Comparison of ENCODE assay signal across 18 cellular contexts in genomic region chr13:92900455-92900854, GRCh38.
"Had no signal": no experiment of that assay in that cellular context is flagged by ENCODE, and none has a peak within 500 bp of the region (broad histone marks: within the 10 kb centered on the region; RNA-seq: fewer than 3 reads in every experiment).

No MANE protein-coding gene starts in this region.

- DNase-seq: activated B cell treated with CpG ODN at 0.5 μM for 24 hours; activated CD4-positive, alpha-beta memory T cell treated with anti-CD3 and anti-CD28 coated beads for 36 hours; activated CD4-positive, alpha-beta T cell treated with anti-CD3 and anti-CD28 coated beads, Interleukin-2, amount 10 ng/mL, durations not matched to agents 7 days and 5 days; activated naive CD4-positive, alpha-beta T cell treated with anti-CD3 and anti-CD28 coated beads, Interleukin-2, amount 50 U/mL, for 16 hours; activated naive CD8-positive, alpha-beta T cell treated with anti-CD3 and anti-CD28 coated beads, Interleukin-2, amount 10 ng/mL, durations not matched to agents 7 days and 5 days; adrenal gland; brain microvascular endothelial cell; NCI-H1105 treated with DMSO at 0.1 percent for 48 hours; NCI-H1436 treated with DMSO at 0.1 percent for 48 hours; NCI-H187; NCI-H2081; NCI-H524; PC-3; T-helper 17 cell; T-helper 9 cell had no signal

- H3K4me1 ChIP-seq: adrenal gland, ascending aorta, SJSA1 had no signal

- H3K4me3 Mint-ChIP-seq: activated B cell treated with CpG ODN at 0.5 μM for 24 hours; activated CD4-positive, alpha-beta memory T cell treated with anti-CD3 and anti-CD28 coated beads for 36 hours; activated CD4-positive, alpha-beta T cell treated with anti-CD3 and anti-CD28 coated beads, Interleukin-2, amount 10 ng/mL, durations not matched to agents 7 days and 5 days; activated naive CD8-positive, alpha-beta T cell treated with anti-CD3 and anti-CD28 coated beads, Interleukin-2, amount 10 ng/mL, durations not matched to agents 7 days and 5 days; T-helper 17 cell had no signal

- H3K27ac Mint-ChIP-seq: activated B cell treated with CpG ODN at 0.5 μM for 24 hours; activated CD4-positive, alpha-beta memory T cell treated with anti-CD3 and anti-CD28 coated beads for 36 hours; activated CD4-positive, alpha-beta T cell treated with anti-CD3 and anti-CD28 coated beads, Interleukin-2, amount 10 ng/mL, durations not matched to agents 7 days and 5 days; activated naive CD8-positive, alpha-beta T cell treated with anti-CD3 and anti-CD28 coated beads, Interleukin-2, amount 10 ng/mL, durations not matched to agents 7 days and 5 days; T-helper 17 cell had no signal

- H3K27me3 Mint-ChIP-seq: activated B cell treated with CpG ODN at 0.5 μM for 24 hours; activated CD4-positive, alpha-beta memory T cell treated with anti-CD3 and anti-CD28 coated beads for 36 hours; activated CD4-positive, alpha-beta T cell treated with anti-CD3 and anti-CD28 coated beads, Interleukin-2, amount 10 ng/mL, durations not matched to agents 7 days and 5 days; activated naive CD8-positive, alpha-beta T cell treated with anti-CD3 and anti-CD28 coated beads, Interleukin-2, amount 10 ng/mL, durations not matched to agents 7 days and 5 days; T-helper 17 cell had no signal

- ATAC-seq: PC-3, T-helper 17 cell had no signal

- H3K9me3 ChIP-seq: adrenal gland, SJSA1 had no signal

- H3K27me3 ChIP-seq: adrenal gland, ascending aorta, brain microvascular endothelial cell, cardiac muscle cell, SJSA1 had no signal

- H3K36me3 ChIP-seq: adrenal gland, ascending aorta, brain microvascular endothelial cell, cardiac muscle cell, SJSA1 had no signal

- H3K4me1 Mint-ChIP-seq: activated B cell treated with CpG ODN at 0.5 μM for 24 hours; activated CD4-positive, alpha-beta T cell treated with anti-CD3 and anti-CD28 coated beads, Interleukin-2, amount 10 ng/mL, durations not matched to agents 7 days and 5 days; activated naive CD8-positive, alpha-beta T cell treated with anti-CD3 and anti-CD28 coated beads, Interleukin-2, amount 10 ng/mL, durations not matched to agents 7 days and 5 days; T-helper 17 cell had no signal

- H3K27ac ChIP-seq: adrenal gland, ascending aorta, brain microvascular endothelial cell, cardiac muscle cell, SJSA1 had no signal

- H3K4me3 ChIP-seq: adrenal gland, ascending aorta, cardiac muscle cell, SJSA1 had no signal

- H3K36me3 Mint-ChIP-seq: activated CD4-positive, alpha-beta memory T cell treated with anti-CD3 and anti-CD28 coated beads for 36 hours; activated naive CD8-positive, alpha-beta T cell treated with anti-CD3 and anti-CD28 coated beads, Interleukin-2, amount 10 ng/mL, durations not matched to agents 7 days and 5 days had no signal
